In the genomic region with DNA sequence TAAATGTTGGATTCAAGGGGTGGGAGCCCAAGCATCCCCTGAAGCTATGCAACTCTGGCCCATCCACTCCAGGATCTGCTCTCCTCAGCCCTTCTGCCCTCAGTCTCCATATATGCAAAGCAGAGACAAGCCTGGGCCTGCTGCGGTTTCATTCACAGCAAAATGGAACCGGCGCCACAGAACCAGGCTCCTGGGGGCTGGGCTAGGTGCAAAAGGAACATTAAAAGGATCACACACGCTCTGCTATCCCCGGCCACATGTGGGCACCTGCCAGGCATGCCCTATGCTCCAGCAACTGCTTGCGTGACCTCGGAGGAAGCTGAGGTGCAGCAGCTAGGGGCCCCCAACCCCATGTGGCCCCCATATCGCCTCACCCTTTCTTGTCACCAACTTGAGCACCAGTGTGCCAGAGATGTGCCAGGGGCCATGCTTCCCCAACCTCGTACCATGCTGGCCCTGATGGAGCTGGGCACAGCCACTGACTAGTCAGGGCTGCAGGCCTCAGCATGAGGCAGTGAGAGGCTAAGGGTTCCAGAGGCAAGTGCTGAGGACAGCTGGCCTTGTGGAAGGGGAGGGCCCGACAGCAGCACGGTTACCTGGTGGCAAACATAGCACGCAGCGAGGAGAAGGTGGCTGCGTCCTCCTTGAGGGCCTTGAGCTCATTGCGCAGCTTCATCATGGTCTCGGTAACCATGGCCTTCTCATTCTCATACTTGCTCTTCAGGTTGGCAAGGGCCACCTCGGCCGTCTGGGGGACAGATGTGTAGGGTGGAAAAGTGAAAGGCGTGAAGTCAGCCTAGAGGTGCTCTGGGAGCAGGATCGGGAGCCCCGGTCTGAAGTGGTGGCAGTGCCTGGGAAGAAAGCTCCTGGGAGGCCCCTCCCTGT, we compare ENCODE assay signal across 11 cellular contexts. TPM values are rescaled to one million over a fixed set of nuclear protein-coding genes. Genes with fewer than 3 reads are reported as not detected.
DNase-seq lines count a peak whose midpoint lies in the region; ATAC-seq, FAIRE-seq and TF ChIP-seq lines count a peak whose summit lies in the region.
"Had no signal": no experiment of that assay in that cellular context is flagged by ENCODE, and none has a peak within 500 bp of the region (broad histone marks: within the 10 kb centered on the region; RNA-seq: fewer than 3 reads in every experiment).

No MANE protein-coding gene starts in this region.

- WGBS in HepG2 (ENCODE audit: low lambda C conversion rate), result 99% methylated on average over 9 of the region's 21 CpGs
- WGBS in right lobe of liver (ENCODE audit: insufficient coverage, low coverage, low lambda C conversion rate, missing lambda C conversion rate), result 85% methylated on average over 9 of the region's 21 CpGs

- in situ Hi-C loops in HepG2 (cut with HindIII; ENCODE audit: extremely low pct_ligation_motif_present, low pct_unique_long_range_greater_than_20kb), result loop anchor here (5.0 kb wide), 1 partner anchor 70 kb away; no protein-coding TSS in a partner anchor

- H3K36me3 ChIP-seq in HepG2 (replicated peaks in 1 of 2; ENCODE audit: control insufficient read depth in 1 of 2, insufficient read depth in 2 of 2, low read length in 2 of 2) (peaks cover 44 to 89% of the 10 kb centered on the region in 2 experiments), right lobe of liver (peaks cover 0 to 68% (median 23%) of the 10 kb centered on the region in 4 donors), Caco-2 (ENCODE audit: control insufficient read depth, insufficient read depth, low read length) (no peaks in the 10 kb centered on the region; the same call in 1 of the 2 replicates)

- no peak overlapping the region for H2AFZ ChIP-seq in HepG2 (ENCODE audit: low read length)
- H2AFZ ChIP-seq: GM23248 had no signal

- H3K9me3 ChIP-seq in HepG2 (ENCODE audit: low read length) (no peaks in the 10 kb centered on the region), right lobe of liver (no peaks in the 10 kb centered on the region), Caco-2 (no peaks in the 10 kb centered on the region)

- no peak for TF ChIP-seq CTCF in HepG2 (CRISPR knock-in tag; IDR thresholded peaks at IDR 0.05)
- no peak for TF ChIP-seq CTCF in right lobe of liver (IDR thresholded peaks at IDR 0.05)
- no peak for TF ChIP-seq CTCF in Caco-2 (IDR thresholded peaks at IDR 0.05; ENCODE audit: insufficient read depth in 1 of 2, low read depth in 1 of 2, low read length in 1 of 2, severe bottlenecking in 1 of 2, unreplicated experiment in 1 of 2)

- no peaks in the 10 kb centered on the region for H3K9me3 Mint-ChIP-seq in Caco-2 (ENCODE audit: unreplicated experiment)
- H3K9me3 Mint-ChIP-seq: activated naive CD4-positive, alpha-beta T cell treated with anti-CD3 and anti-CD28 coated beads, Interleukin-2, amount 50 U/mL, for 72 hours; T-cell had no signal

- H3K4me3 Mint-ChIP-seq in Caco-2 (ENCODE audit: unreplicated experiment), result no peak overlapping the region
- H3K4me3 Mint-ChIP-seq: T-cell had no signal

- peaks cover 7% of the 10 kb centered on the region for H3K36me3 Mint-ChIP-seq in Caco-2 (ENCODE audit: insufficient read depth, unreplicated experiment)

- H3K27me3 ChIP-seq in HepG2 (ENCODE audit: control insufficient read depth in 1 of 2, insufficient read depth in 2 of 2, low read length in 2 of 2) (no peaks in the 10 kb centered on the region), right lobe of liver (no peaks in the 10 kb centered on the region), Caco-2 (replicated peaks; ENCODE audit: control insufficient read depth, insufficient read depth, low read length) (no peaks in the 10 kb centered on the region)

- no peaks in the 10 kb centered on the region; the same call in 1 of the 2 replicates for H4K20me1 ChIP-seq in HepG2 (ENCODE audit: insufficient read depth, low read length)

- no peak overlapping the region for H3K27ac Mint-ChIP-seq in Caco-2 (ENCODE audit: unreplicated experiment)

- 0 out of 3 replicates have a peak, but pooled peaks have one; percentile 13 for ATAC-seq in HepG2
- ATAC-seq in right lobe of liver, result no peak
- peak; percentile 20 for ATAC-seq in esophagus mucosa
- no peak for ATAC-seq in HG03469 (IDR thresholded peaks at IDR 0.05; ENCODE audit: unreplicated experiment)
- no peak for ATAC-seq in HG03442 (IDR thresholded peaks at IDR 0.05; ENCODE audit: unreplicated experiment)

- H3K4me3 ChIP-seq in HepG2 (replicated peaks in 1 of 3; ENCODE audit: insufficient read depth in 1 of 3, low read depth in 2 of 3, low read length in 3 of 3) (no peak overlapping the region), right lobe of liver (no peak overlapping the region), Caco-2 (ENCODE audit: low read depth, low read length) (no peak overlapping the region)
- H3K4me3 ChIP-seq: GM23248 had no signal

- no peaks in the 10 kb centered on the region for H3K4me1 ChIP-seq in HepG2 (ENCODE audit: insufficient read depth, low read length)
- H3K4me1 ChIP-seq in right lobe of liver, result peaks cover 0 to 3% (median 0%) of the 10 kb centered on the region in 4 donors
- H3K4me1 ChIP-seq in Caco-2, result no peaks in the 10 kb centered on the region

- POLR2A ChIA-PET in HepG2 (lab: Yijun Ruan, JAX), result no interaction called here
- POLR2A ChIA-PET in Caco-2 (lab: Charles Lee), result no interaction called here

- H3K27me3 Mint-ChIP-seq in Caco-2 (ENCODE audit: insufficient read depth, unreplicated experiment), result no peaks in the 10 kb centered on the region
- H3K27me3 Mint-ChIP-seq: T-cell had no signal

- no peak for FAIRE-seq in HepG2 (lab: Jason Lieb, UNC)

- TF ChIP-seq RAD21 in HepG2 (CRISPR knock-in tag; IDR thresholded peaks at IDR 0.05), result no peak

- no peak overlapping the region for H3K4me2 ChIP-seq in HepG2 (ENCODE audit: low read depth, low read length)

- no peaks in the 10 kb centered on the region for H3K4me1 Mint-ChIP-seq in Caco-2 (ENCODE audit: low read depth, unreplicated experiment)

- CTCF ChIA-PET in HepG2 (lab: Yijun Ruan, JAX; ENCODE audit: low intra/inter-chr PET ratio, low total read pairs) (interaction anchor here (2.5 kb wide), 1 partner anchor 73 kb away, joined by 41 read pairs; no protein-coding TSS in a partner anchor), Caco-2 (lab: Charles Lee) (interaction anchor here (0.5 to 2.0 kb wide), 3 partner anchors 39 to 73 kb away, joined by 3 to 8 read pairs (median 6); no protein-coding TSS in a partner anchor)

- BruUV-seq in HepG2 (replicated peaks; lab: Mats Ljungman, UMichigan) (no TSS peak), Caco-2 (replicated peaks; lab: Mats Ljungman, UMichigan) (no TSS peak)

- intact Hi-C loops in HepG2 (cut with micrococcal nuclease; ENCODE audit: unreplicated experiment), result no loop called here
- intact Hi-C loops in right lobe of liver (cut with DNase I), result loop anchor here (2.0 to 5.0 kb wide), 2 partner anchors 73 to 75 kb away; no protein-coding TSS in a partner anchor
- intact Hi-C loops in Caco-2 (cut with micrococcal nuclease; ENCODE audit: unreplicated experiment), result no loop called here

- H3K27ac ChIP-seq in HepG2 (ENCODE audit: extremely low read length, insufficient read depth, low read length) (no peak overlapping the region), right lobe of liver (no peak overlapping the region)
- H3K27ac ChIP-seq: GM23248 had no signal

- H3K79me2 ChIP-seq in HepG2 (ENCODE audit: insufficient read depth, low read length), result no peaks in the 10 kb centered on the region

- DNase-seq in HepG2 (ENCODE audit: low spot score) (no peak), right lobe of liver (no peak), NCI-H1048 (lab: John Stamatoyannopoulos, UW) (peak; percentile 53), Caco-2 (no peak), NCI-H1105 (lab: John Stamatoyannopoulos, UW) (no peak)

- TF ChIP-seq EP300 in HepG2 (IDR thresholded peaks at IDR 0.05; ENCODE audit: low read depth in 2 of 2, low read length in 2 of 2), result no peak
- no peak for TF ChIP-seq EP300 in HepG2 (CRISPR knock-in tag; IDR thresholded peaks at IDR 0.05; ENCODE audit: borderline replicate concordance)

- no peak for TF ChIP-seq POLR2A in HepG2 (IDR thresholded peaks at IDR 0.05; ENCODE audit: insufficient read depth in 1 of 2, low read depth in 2 of 2, low read length in 2 of 2)
- TF ChIP-seq POLR2A in right lobe of liver (IDR thresholded peaks at IDR 0.05), result no peak

- H3K9ac ChIP-seq in HepG2 (ENCODE audit: insufficient read depth, low read depth, low read length), result no peak overlapping the region
- H3K9ac ChIP-seq: GM23248 had no signal

RNA-seq across cellular contexts. Expression of a gene that starts 47.2 kb away (rescaled TPM):
- total RNA-seq in HepG2 (2016; rRNA removed; fragmentation: Illumina TruSeq; extraction: Trizol), result 17.4 and 18.3 TPM in 2 replicates
- total RNA-seq in HepG2 (2016; cell fraction: cytosol; rRNA removed; fragmentation: Illumina TruSeq; extraction: Trizol; ENCODE audit: low read depth), result 2.2 and 2.6 TPM in 2 replicates
- total RNA-seq in HepG2 (2016; cell fraction: insoluble cytoplasmic fraction; rRNA removed; fragmentation: Illumina TruSeq; extraction: Trizol), result 17.1 and 17.9 TPM in 2 replicates
- total RNA-seq in HepG2 (2016; cell fraction: membrane; rRNA removed; fragmentation: Illumina TruSeq; extraction: Trizol), result 7.5 and 8.2 TPM in 2 replicates
- 15.1 and 18.6 TPM in 2 replicates for total RNA-seq in HepG2 (2016; cell fraction: nucleus; rRNA removed; fragmentation: Illumina TruSeq; extraction: Trizol)
- polyA plus RNA-seq in HepG2 (2011; rRNA removed), result 5.1 and 6.3 TPM in 2 replicates
- 5.7 and 6.0 TPM in 2 replicates for polyA plus RNA-seq in HepG2 (2011; cell fraction: cytosol; rRNA removed)
- 9.9 and 11.3 TPM in 2 replicates for polyA plus RNA-seq in HepG2 (2011; cell fraction: nucleus; rRNA removed)
- 9.8 and 11.5 TPM in 2 replicates for polyA plus RNA-seq in HepG2 (2012)
- polyA plus RNA-seq in HepG2 (2016; cell fraction: cytosol; fragmentation: Illumina TruSeq; extraction: Trizol; ENCODE audit: low read depth), result 1.1 TPM in 2 replicates
- polyA plus RNA-seq in HepG2 (2016; cell fraction: insoluble cytoplasmic fraction; fragmentation: Illumina TruSeq; extraction: Trizol; ENCODE audit: low read depth), result 15.2 and 16.4 TPM in 2 replicates
- polyA plus RNA-seq in HepG2 (2016; cell fraction: membrane; fragmentation: Illumina TruSeq; extraction: Trizol; ENCODE audit: low read depth), result 3.5 and 4.1 TPM in 2 replicates
- polyA plus RNA-seq in HepG2 (2016; cell fraction: nucleus; fragmentation: Illumina TruSeq; extraction: Trizol; ENCODE audit: insufficient read depth, low read depth), result 17.8 and 17.9 TPM in 2 replicates
- polyA minus RNA-seq in HepG2 (2011; rRNA and poly(A)+ RNA removed; ENCODE audit: low replicate concordance), result 10.1 and 10.5 TPM in 2 replicates
- 6.4 and 6.6 TPM in 2 replicates for polyA minus RNA-seq in HepG2 (2011; cell fraction: cytosol; rRNA and poly(A)+ RNA removed)
- 8.7 and 9.5 TPM in 2 replicates for polyA minus RNA-seq in HepG2 (2011; cell fraction: nucleus; rRNA and poly(A)+ RNA removed)
- total RNA-seq in right lobe of liver, result 10 to 100 TPM in 3 of 6 experiments, 1 to 10 TPM in 3; 6.3 to 14.9 (median 9.8) TPM
- 63.7 TPM for total RNA-seq in esophagus mucosa
- total RNA-seq in Caco-2 (2022), result 13.0 and 13.7 TPM in 2 replicates

RNA-seq across cellular contexts. Expression of a gene that starts 47.5 kb away (rescaled TPM):
- 14.1 and 15.1 TPM in 2 replicates for total RNA-seq in HepG2 (2016; rRNA removed; fragmentation: Illumina TruSeq; extraction: Trizol)
- total RNA-seq in HepG2 (2016; cell fraction: cytosol; rRNA removed; fragmentation: Illumina TruSeq; extraction: Trizol; ENCODE audit: low read depth), result 0.91 and 1.3 TPM in 2 replicates
- 12.9 and 15.9 TPM in 2 replicates for total RNA-seq in HepG2 (2016; cell fraction: insoluble cytoplasmic fraction; rRNA removed; fragmentation: Illumina TruSeq; extraction: Trizol)
- total RNA-seq in HepG2 (2016; cell fraction: membrane; rRNA removed; fragmentation: Illumina TruSeq; extraction: Trizol), result 4.6 and 5.0 TPM in 2 replicates
- 6.5 and 8.3 TPM in 2 replicates for total RNA-seq in HepG2 (2016; cell fraction: nucleus; rRNA removed; fragmentation: Illumina TruSeq; extraction: Trizol)
- 9.9 and 11.2 TPM in 2 replicates for polyA plus RNA-seq in HepG2 (2011; rRNA removed)
- polyA plus RNA-seq in HepG2 (2011; cell fraction: cytosol; rRNA removed), result 10.8 and 11.0 TPM in 2 replicates
- polyA plus RNA-seq in HepG2 (2011; cell fraction: nucleus; rRNA removed), result 17.2 and 18.8 TPM in 2 replicates
- polyA plus RNA-seq in HepG2 (2012), result 5.3 and 5.7 TPM in 2 replicates
- polyA plus RNA-seq in HepG2 (2016; cell fraction: cytosol; fragmentation: Illumina TruSeq; extraction: Trizol; ENCODE audit: low read depth), result 0.66 and 1.2 TPM in 2 replicates
- 16.3 and 16.9 TPM in 2 replicates for polyA plus RNA-seq in HepG2 (2016; cell fraction: insoluble cytoplasmic fraction; fragmentation: Illumina TruSeq; extraction: Trizol; ENCODE audit: low read depth)
- polyA plus RNA-seq in HepG2 (2016; cell fraction: membrane; fragmentation: Illumina TruSeq; extraction: Trizol; ENCODE audit: low read depth), result 2.2 and 3.4 TPM in 2 replicates
- 12.6 and 15.6 TPM in 2 replicates for polyA plus RNA-seq in HepG2 (2016; cell fraction: nucleus; fragmentation: Illumina TruSeq; extraction: Trizol; ENCODE audit: insufficient read depth, low read depth)
- polyA minus RNA-seq in HepG2 (2011; rRNA and poly(A)+ RNA removed; ENCODE audit: low replicate concordance), result 61.7 and 67.2 TPM in 2 replicates
- 6.2 and 7.6 TPM in 2 replicates for polyA minus RNA-seq in HepG2 (2011; cell fraction: cytosol; rRNA and poly(A)+ RNA removed)
- 9.8 and 10.4 TPM in 2 replicates for polyA minus RNA-seq in HepG2 (2011; cell fraction: nucleus; rRNA and poly(A)+ RNA removed)
- total RNA-seq in right lobe of liver, result 1 to 10 TPM; 2.4 to 4.9 (median 3.7) TPM
- total RNA-seq in esophagus mucosa, result 37.6 TPM
- total RNA-seq in Caco-2 (2022), result 5.0 and 5.4 TPM in 2 replicates

Comparison
In these comparisons a context has a peak if more than half of its experiments do, and no peak if none do; other contexts are left out.
1. ATAC-seq: peak in HepG2 (single experiment) and esophagus mucosa (single experiment); none in right lobe of liver (0 of 4), HG03469 (single experiment) and HG03442 (single experiment).
2. intact Hi-C loops: an anchor here in right lobe of liver (2.0 to 5.0 kb wide); none called in HepG2 and Caco-2.